15 cellular contexts compared by ENCODE assay signal in the genomic region with DNA sequence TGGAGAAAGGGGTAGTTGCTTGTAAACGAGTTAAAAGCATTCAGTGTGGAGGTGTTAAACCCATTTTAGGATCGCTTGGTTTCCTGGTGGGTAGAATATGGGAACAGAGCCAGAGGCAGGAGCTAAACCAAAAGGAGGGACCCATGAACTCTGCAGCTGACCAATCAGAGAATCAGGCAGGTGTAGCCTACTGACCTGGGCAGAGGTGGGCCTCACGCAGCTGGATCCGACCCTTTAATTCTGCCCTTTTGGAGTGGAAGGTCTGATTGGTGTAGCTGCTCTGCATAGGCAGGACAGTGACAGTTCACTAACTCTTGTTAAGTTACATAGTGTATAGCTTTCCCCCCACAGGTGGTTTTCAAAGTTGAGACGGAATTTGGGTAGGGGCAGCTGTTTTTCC.
DNase-seq lines count a peak whose midpoint lies in the region; ATAC-seq, FAIRE-seq and TF ChIP-seq lines count a peak whose summit lies in the region.
"Had no signal": no experiment of that assay in that cellular context is flagged by ENCODE, and none has a peak within 500 bp of the region (broad histone marks: within the 10 kb centered on the region; RNA-seq: fewer than 3 reads in every experiment).

No MANE protein-coding gene starts in this region.

- no peak for TF ChIP-seq RAD21 in HCT116 (IDR thresholded peaks at IDR 0.05; ENCODE audit: low read depth)
- TF ChIP-seq RAD21 in K562 (CRISPR knock-in tag; conservative IDR thresholded peaks at IDR 0.05 in 1 of 2, IDR thresholded peaks at IDR 0.05 in 1 of 2), result no peak

- H3K4me1 ChIP-seq in HCT116 (ENCODE audit: control insufficient read depth in 1 of 2, insufficient read depth in 2 of 2, low read length in 2 of 2) (peaks cover 7 to 15% of the 10 kb centered on the region in 2 experiments; a peak in 2 of 4 replicates), K562 (replicated peaks in 1 of 2; ENCODE audit: control insufficient read depth in 2 of 2, insufficient read depth in 2 of 2, low read length in 2 of 2) (peaks cover 14 to 17% of the 10 kb centered on the region in 2 experiments; a peak in 4 of 5 replicates), neutrophil (ENCODE audit: control insufficient read depth in 1 of 2, insufficient read depth in 1 of 2, low read depth in 1 of 2, low read length in 1 of 2) (peaks cover 57 to 60% of the 10 kb centered on the region in 2 experiments)
- H3K4me1 ChIP-seq: breast epithelium had no signal

- TF ChIP-seq EP300 in K562 (IDR thresholded peaks at IDR 0.05; ENCODE audit: low read length), result no peak

- no peak overlapping the region for H3K4me2 ChIP-seq in HCT116 (ENCODE audit: low read length)
- no peak overlapping the region for H3K4me2 ChIP-seq in K562 (ENCODE audit: insufficient read depth, low read length)
- H3K4me2 ChIP-seq: BLaER1 had no signal

- TF ChIP-seq POLR2A in HCT116 (IDR thresholded peaks at IDR 0.05; ENCODE audit: borderline replicate concordance, extremely low read depth, insufficient read depth, insufficient read length) (no peak), K562 (conservative IDR thresholded peaks at IDR 0.05) (no peak)

- POLR2A ChIA-PET in HCT116 (lab: Charles Lee) (interaction anchor here (1.3 kb wide), 1 partner anchor 146 kb away, joined by 5 read pairs; no protein-coding TSS in a partner anchor), K562 (lab: Yijun Ruan, JAX) (interaction anchor here (1.1 to 1.2 kb wide), 2 partner anchors 25 to 244 kb away, joined by 3 read pairs; no protein-coding TSS in a partner anchor)

- H3K36me3 ChIP-seq in HCT116 (ENCODE audit: control insufficient read depth in 1 of 2, insufficient read depth in 2 of 2, low read length in 2 of 2) (peaks cover 11 to 33% of the 10 kb centered on the region in 2 experiments; a peak in 3 of 4 replicates), K562 (ENCODE audit: control insufficient read depth, insufficient read depth, low read length) (peaks cover 65% of the 10 kb centered on the region), neutrophil (peaks cover 82% of the 10 kb centered on the region)
- H3K36me3 ChIP-seq: breast epithelium had no signal

- H3K27me3 ChIP-seq in HCT116 (ENCODE audit: insufficient read depth, low read length) (no peaks in the 10 kb centered on the region), K562 (ENCODE audit: control insufficient read depth in 2 of 2, insufficient read depth in 2 of 2, low read length in 2 of 2) (no peaks in the 10 kb centered on the region), neutrophil (no peaks in the 10 kb centered on the region)
- H3K27me3 ChIP-seq: BLaER1, breast epithelium had no signal

- peak overlapping the region; percentile 22 for H3K27ac ChIP-seq in C4-2B
- no peak overlapping the region for H3K27ac ChIP-seq in HCT116 (ENCODE audit: low read depth, low read length)
- H3K27ac ChIP-seq in K562 (ENCODE audit: extremely low read depth, low read depth, low read length), result no peak overlapping the region
- H3K27ac ChIP-seq in neutrophil, result peak overlapping the region; percentile 95
- H3K27ac ChIP-seq: BLaER1, breast epithelium had no signal

- H3K9me3 ChIP-seq in HCT116 (ENCODE audit: control insufficient read depth in 1 of 2, insufficient read depth in 1 of 2, low read depth in 1 of 2, low read length in 2 of 2) (no peaks in the 10 kb centered on the region), K562 (replicated peaks; ENCODE audit: control insufficient read depth, insufficient read depth, low read depth, low read length) (no peaks in the 10 kb centered on the region), neutrophil (no peaks in the 10 kb centered on the region)
- H3K9me3 ChIP-seq: BLaER1, breast epithelium had no signal

- 82% methylated on average over 5 of the region's 5 CpGs for WGBS in K562 (ENCODE audit: insufficient coverage, low coverage, missing lambda C conversion rate)

- ATAC-seq in HCT116, result no peak
- ATAC-seq in K562, result no peak
- ATAC-seq in HG03039 (IDR thresholded peaks at IDR 0.05; ENCODE audit: unreplicated experiment), result no peak

- H3K9ac ChIP-seq in HCT116 (ENCODE audit: low read length) (no peak overlapping the region), K562 (ENCODE audit: insufficient read depth in 1 of 2, low read depth in 2 of 2, low read length in 2 of 2) (peak overlapping the region in 1 of 2 experiments; percentile 77; a peak in 1 of 4 replicates)
- H3K9ac ChIP-seq: BLaER1 had no signal

- no peak overlapping the region for H2AFZ ChIP-seq in HCT116 (ENCODE audit: low read depth, low read length, poor library complexity, severe bottlenecking)
- H2AFZ ChIP-seq in K562 (ENCODE audit: low read depth, low read length), result no peak overlapping the region

- in situ Hi-C loops in K562 (cut with MboI), result no loop called here

- intact Hi-C loops in HCT116 (cut with micrococcal nuclease), result loop anchor here (5.0 to 10.0 kb wide), 4 partner anchors 88 to 871 kb away; a partner anchor contains a TSS
- intact Hi-C loops in K562 (cut with micrococcal nuclease), result loop anchor here (5.0 kb wide), 2 partner anchors 68 to 83 kb away; a partner anchor contains a TSS

- RAD21 ChIA-PET in HCT116 (lab: Charles Lee; ENCODE audit: low non-redundant PET in 1 of 2, low total read pairs in 2 of 2, uncharacterized antibody in 2 of 2, unreplicated experiment in 2 of 2), result interaction anchor here in 1 of 2 experiments (0.5 to 1.3 kb wide), 3 partner anchors 45 to 146 kb away, joined by 3 to 4 read pairs (median 4); no protein-coding TSS in a partner anchor

- no peaks in the 10 kb centered on the region for H3K9me2 ChIP-seq in HCT116 (ENCODE audit: insufficient read depth)

- no peaks in the 10 kb centered on the region for H3K9me1 ChIP-seq in K562 (ENCODE audit: control insufficient read depth, insufficient read depth, low read length)

- H3K79me2 ChIP-seq in HCT116 (ENCODE audit: insufficient read depth, low read length) (no peaks in the 10 kb centered on the region), K562 (ENCODE audit: control insufficient read depth, insufficient read depth, low read length) (no peaks in the 10 kb centered on the region)

- CTCF ChIA-PET in HCT116 (lab: Charles Lee), result interaction anchor here (0.7 to 5.1 kb wide), 7 partner anchors 10 to 256 kb away, joined by 3 to 93 read pairs (median 3); no protein-coding TSS in a partner anchor
- CTCF ChIA-PET in K562 (lab: Yijun Ruan, JAX; ENCODE audit: low intra/inter-chr PET ratio), result interaction anchor here (0.5 to 3.5 kb wide), 2 partner anchors 146 to 436 kb away, joined by 3 to 35 read pairs; no protein-coding TSS in a partner anchor

- H3K4me3 ChIP-seq in HCT116 (replicated peaks in 1 of 2; ENCODE audit: low read depth in 1 of 2, low read length in 2 of 2) (no peak overlapping the region), K562 (no peak overlapping the region), neutrophil (ENCODE audit: low read depth in 1 of 2, low read length in 1 of 2) (no peak overlapping the region)
- H3K4me3 ChIP-seq: BLaER1, breast epithelium had no signal

- FAIRE-seq in K562 (lab: Jason Lieb, UNC), result no peak
- FAIRE-seq: HTR-8/SVneo, small intestine had no signal

- BruUV-seq in HCT116 (replicated peaks; lab: Mats Ljungman, UMichigan) (TSS peak; percentile 38), K562 (replicated peaks; lab: Mats Ljungman, UMichigan) (TSS peak; percentile 32)

- DNase-seq in HCT116 (ENCODE audit: low read depth, low spot score), result no peak
- DNase-seq in K562 (ENCODE audit: extremely low read depth in 1 of 4, low spot score in 3 of 4), result no peak
- DNase-seq in NCI-H2029 treated with DMSO at 0.1 percent for 48 hours (lab: John Stamatoyannopoulos, UW), result no peak
- DNase-seq in NCI-H2107 (lab: John Stamatoyannopoulos, UW), result no peak
- DNase-seq: activated CD4-positive, alpha-beta T cell treated with anti-CD3 and anti-CD28 coated beads for 48 hours; activated gamma-delta T cell; NCI-H187 treated with DMSO at 0.1 percent for 48 hours; NCI-H748 treated with DMSO at 0.1 percent for 48 hours; small intestine had no signal

- TF ChIP-seq CTCF in C4-2B (conservative IDR thresholded peaks at IDR 0.05) (no peak), HCT116 (IDR thresholded peaks at IDR 0.05 in 2 of 3, conservative IDR thresholded peaks at IDR 0.05 in 1 of 3; ENCODE audit: borderline replicate concordance in 1 of 3, insufficient read depth in 1 of 3, low read depth in 2 of 3, low read length in 2 of 3) (no peak), K562 (IDR thresholded peaks at IDR 0.05 in 2 of 3, conservative IDR thresholded peaks at IDR 0.05 in 1 of 3; ENCODE audit: insufficient read depth in 2 of 3, low read depth in 1 of 3, low read length in 3 of 3) (no peak), neutrophil (IDR thresholded peaks at IDR 0.05) (no peak)

- H4K20me1 ChIP-seq in HCT116 (ENCODE audit: insufficient read depth) (0 out of 2 replicates have a peak, but pooled peaks cover 3% of the 10 kb centered on the region), K562 (replicated peaks; ENCODE audit: control insufficient read depth, insufficient read depth, low read length) (no peaks in the 10 kb centered on the region)
- H4K20me1 ChIP-seq: BLaER1 had no signal

TF ChIP-seq in HCT116, 20 proteins besides CTCF, POLR2A, EP300 and RAD21:
- no peak for TF ChIP-seq SP1 (IDR thresholded peaks at IDR 0.05; ENCODE audit: low read depth)
- no peak for TF ChIP-seq ZNF274 (IDR thresholded peaks at IDR 0.05; ENCODE audit: low read depth, low read length)
- no peak for TF ChIP-seq JUND (IDR thresholded peaks at IDR 0.05)
- no peak for TF ChIP-seq ZFX (IDR thresholded peaks at IDR 0.05)
- no peak for TF ChIP-seq SIN3A (IDR thresholded peaks at IDR 0.05; ENCODE audit: low read depth)
- TF ChIP-seq EGR1 (IDR thresholded peaks at IDR 0.05; ENCODE audit: low read depth), result no peak
TF ChIP-seq in HCT116: peak in this region for 0.

TF ChIP-seq in K562, 482 proteins besides CTCF, POLR2A, EP300 and RAD21:
- TF ChIP-seq NR2C1 (IDR thresholded peaks at IDR 0.05) (no peak), NR2C1 (tag; IDR thresholded peaks at IDR 0.05) (no peak), NFYB (IDR thresholded peaks at IDR 0.05; ENCODE audit: extremely low read depth, insufficient read length) (peak; percentile 4)
TF ChIP-seq in K562: peak in this region for 1.

Comparison
In these comparisons a context has a peak if more than half of its experiments do, and no peak if none do; other contexts are left out.
1. H3K27ac ChIP-seq: peak in C4-2B (single experiment) and neutrophil (single experiment); none in HCT116 (single experiment) and K562 (single experiment).